13 cellular contexts compared by ENCODE assay signal in the genomic region with DNA sequence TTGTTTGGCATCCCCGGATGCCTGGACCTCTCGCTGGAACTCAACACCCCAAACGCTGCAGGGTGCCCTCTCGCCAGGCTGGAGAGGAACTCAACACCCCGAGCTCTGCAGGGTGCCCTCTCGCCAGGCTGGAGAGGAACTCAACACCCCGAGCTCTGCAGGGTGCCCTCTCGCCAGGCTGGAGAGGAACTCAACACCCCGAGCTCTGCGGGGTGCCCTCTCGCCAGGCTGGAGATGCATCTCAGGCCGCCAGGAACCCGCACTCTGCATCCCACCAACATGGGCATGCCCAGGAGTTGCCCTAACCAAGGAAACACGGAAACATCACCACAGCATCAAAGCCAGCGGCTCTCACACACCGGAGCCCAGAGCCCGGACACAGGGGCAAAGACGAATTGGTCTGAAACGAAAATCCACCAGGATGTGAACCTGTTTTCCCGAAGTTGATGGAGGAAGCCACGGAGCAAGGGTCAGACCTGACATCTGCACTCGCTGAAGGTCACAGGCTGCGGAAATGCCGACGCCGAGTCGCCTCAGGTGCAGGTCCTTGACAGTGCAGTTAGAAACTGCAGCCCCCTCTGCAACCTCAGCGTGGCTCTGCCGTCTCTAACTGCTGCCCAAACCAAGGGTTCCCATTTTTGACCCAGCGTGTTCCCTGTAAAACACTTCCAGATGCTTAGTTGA. TPM values are rescaled to one million over a fixed set of nuclear protein-coding genes. Genes with fewer than 3 reads are reported as not detected.
DNase-seq lines count a peak whose midpoint lies in the region; ATAC-seq and TF ChIP-seq lines count a peak whose summit lies in the region.
"Had no signal": no experiment of that assay in that cellular context is flagged by ENCODE, and none has a peak within 500 bp of the region (broad histone marks: within the 10 kb centered on the region; RNA-seq: fewer than 3 reads in every experiment).

No MANE protein-coding gene starts in this region.

- TF ChIP-seq POLR2A in NB4 (IDR thresholded peaks at IDR 0.05; ENCODE audit: extremely low read depth, insufficient read length), result no peak
- TF ChIP-seq POLR2A in spleen (IDR thresholded peaks at IDR 0.05), result no peak
- TF ChIP-seq POLR2A in body of pancreas (IDR thresholded peaks at IDR 0.05), result no peak

- TF ChIP-seq CTCF in NB4 (IDR thresholded peaks at IDR 0.05; ENCODE audit: low read depth, low read length), result no peak
- no peak for TF ChIP-seq CTCF in spleen (IDR thresholded peaks at IDR 0.05 in 8 of 11, conservative IDR thresholded peaks at IDR 0.05 in 3 of 11)
- TF ChIP-seq CTCF in body of pancreas (IDR thresholded peaks at IDR 0.05), result no peak

- H3K36me3 ChIP-seq in spleen, result no peaks in the 10 kb centered on the region
- H3K36me3 ChIP-seq in body of pancreas (replicated peaks in 1 of 2; ENCODE audit: insufficient read depth in 1 of 2, low read depth in 2 of 2), result no peaks in the 10 kb centered on the region

- DNase-seq in NCI-H187 (lab: John Stamatoyannopoulos, UW) (peak; percentile 37 to 41), NCI-H187 treated with DMSO at 0.1 percent for 48 hours (lab: John Stamatoyannopoulos, UW) (no peak), NB4 (ENCODE audit: low read depth) (peak; percentile 67), NCI-H2171 (lab: John Stamatoyannopoulos, UW) (peak; percentile 36), posterior vena cava (ENCODE audit: low spot score) (peak; percentile 59), spleen (no peak), NCI-H1048 (lab: John Stamatoyannopoulos, UW) (no peak), body of pancreas (no peak)
- DNase-seq: C1 segment of cervical spinal cord, H7, NCI-H1105, NCI-H2081 treated with DMSO at 0.1 percent for 48 hours, NCI-H510A had no signal

- H3K4me1 ChIP-seq in spleen (peaks cover 0 to 9% (median 0%) of the 10 kb centered on the region in 6 donors), body of pancreas (no peaks in the 10 kb centered on the region)

- intact Hi-C loops in posterior vena cava (cut with DNase I) (loop anchor here in 1 of 2 donors (10.0 kb wide), 1 partner anchor 1479 kb away; no protein-coding TSS in a partner anchor), spleen (cut with DNase I; ENCODE audit: low total_unique reads) (no loop called here), body of pancreas (cut with DNase I) (no loop called here)

- H3K4me3 ChIP-seq in NB4 (ENCODE audit: low read depth, low read length), result no peak overlapping the region
- no peak overlapping the region for H3K4me3 ChIP-seq in spleen
- no peak overlapping the region for H3K4me3 ChIP-seq in body of pancreas

- WGBS in spleen, 5 donors, result 72 to 87% (median 80%) methylated on average over 21 to 30 of the region's 30 CpGs
- WGBS in body of pancreas, 2 donors, result 89% methylated on average over 17 to 30 of the region's 30 CpGs

- no peaks in the 10 kb centered on the region for H3K9me3 ChIP-seq in spleen
- H3K9me3 ChIP-seq in body of pancreas, result no peaks in the 10 kb centered on the region

- H3K27ac ChIP-seq in spleen, result no peak overlapping the region
- H3K27ac ChIP-seq in body of pancreas, result no peak overlapping the region

- H3K27me3 ChIP-seq in spleen (replicated peaks in 1 of 7) (peaks cover 0 to 56% (median 6%) of the 10 kb centered on the region in 7 donors), body of pancreas (no peaks in the 10 kb centered on the region)

- no peak for ATAC-seq in body of pancreas

RNA-seq across cellular contexts. Expression of a gene that starts 37.5 kb away (rescaled TPM):
- total RNA-seq in posterior vena cava (10 to 100 TPM in 1 of 2 donors, 1 to 10 TPM in 1; 9.6 to 14.1 TPM), spleen (100 to 1,000 TPM in 2 of 7 donors, 10 to 100 TPM in 5; 34.7 to 119 (median 79.8) TPM), body of pancreas (10 to 100 TPM in 1 of 2 donors, 1 to 10 TPM in 1; 6.0 to 13.2 TPM)
- 10 to 100 TPM; 12.6 to 30.3 (median 15.0) TPM for polyA plus RNA-seq in spleen

RNA-seq across cellular contexts. Expression of a gene that starts 53.2 kb away (rescaled TPM):
- total RNA-seq in posterior vena cava, result 10 to 100 TPM; 18.7 to 25.3 TPM
- total RNA-seq in spleen, result 10 to 100 TPM; 24.8 to 41.2 (median 27.4) TPM
- polyA plus RNA-seq in spleen, result 1 to 10 TPM; 7.6 to 8.7 (median 8.5) TPM
- total RNA-seq in body of pancreas, result 10 to 100 TPM; 15.6 to 29.0 TPM

Comparison
In these comparisons a context has a peak if more than half of its experiments do, and no peak if none do; other contexts are left out.
1. DNase-seq: peak in NCI-H187 (2 of 2), NB4 (single experiment), NCI-H2171 (single experiment) and posterior vena cava (single experiment); none in NCI-H187 treated with DMSO at 0.1 percent for 48 hours (single experiment), spleen (single experiment), NCI-H1048 (single experiment) and body of pancreas (0 of 4).